ENCODE assay signal across 16 cellular contexts in genomic region chr21:31334648-31335121, GRCh38. TPM values are rescaled to one million over a fixed set of nuclear protein-coding genes. Genes with fewer than 3 reads are reported as not detected.
DNase-seq lines count a peak whose midpoint lies in the region; ATAC-seq, FAIRE-seq and TF ChIP-seq lines count a peak whose summit lies in the region.
"Had no signal": no experiment of that assay in that cellular context is flagged by ENCODE, and none has a peak within 500 bp of the region (broad histone marks: within the 10 kb centered on the region; RNA-seq: fewer than 3 reads in every experiment).

No MANE protein-coding gene starts in this region.

- H3K36me3 ChIP-seq in bronchial epithelial cell (ENCODE audit: control insufficient read depth, insufficient read depth, low read length): no peaks in the 10 kb centered on the region
- no peaks in the 10 kb centered on the region for H3K36me3 ChIP-seq in spleen
- H3K36me3 ChIP-seq: colonic mucosa, transverse colon had no signal

- peak; percentile 24 for DNase-seq in DMS 273 (lab: John Stamatoyannopoulos, UW; ENCODE audit: unreplicated experiment)
- DNase-seq in DMS 273 treated with DMSO at 0.1 percent for 48 hours (lab: John Stamatoyannopoulos, UW): no peak
- DNase-seq in NCI-H510A (lab: John Stamatoyannopoulos, UW): peak; percentile 7
- peak; percentile 35 for DNase-seq in bronchial epithelial cell (ENCODE audit: low read depth)
- DNase-seq in sciatic nerve (ENCODE audit: low spot score): no peak
- DNase-seq in amniotic stem cell (lab: John Stamatoyannopoulos, UW): no peak
- DNase-seq in spleen: no peak
- DNase-seq in head of caudate nucleus: no peak
- DNase-seq: activated CD8-positive, alpha-beta T cell treated with anti-CD3 and anti-CD28 coated beads, Interleukin-2, amount 10 ng/mL, durations not matched to agents 7 days and 5 days; colonic mucosa; EL; mesenchymal stem cell; PC-9; transverse colon had no signal

- TF ChIP-seq CTCF in bronchial epithelial cell (IDR thresholded peaks at IDR 0.05; ENCODE audit: insufficient read depth, low read length, severe bottlenecking) (no peak), spleen (IDR thresholded peaks at IDR 0.05 in 8 of 11, conservative IDR thresholded peaks at IDR 0.05 in 3 of 11) (no peak)

- H3K27ac ChIP-seq in spleen: no peak overlapping the region
- H3K27ac ChIP-seq: 22Rv1, colonic mucosa, PC-9, transverse colon had no signal

- intact Hi-C loops in sciatic nerve (cut with DNase I): no loop called here
- intact Hi-C loops in spleen (cut with DNase I; ENCODE audit: low total_unique reads): no loop called here
- intact Hi-C loops in head of caudate nucleus (cut with DNase I): loop anchor here (10.0 kb wide), 1 partner anchor 120 kb away; no protein-coding TSS in a partner anchor

- H3K4me1 ChIP-seq in spleen: no peaks in the 10 kb centered on the region
- H3K4me1 ChIP-seq: colonic mucosa, transverse colon had no signal

- TF ChIP-seq POLR2A in spleen (IDR thresholded peaks at IDR 0.05): no peak

- H3K27me3 ChIP-seq in bronchial epithelial cell (ENCODE audit: control insufficient read depth, insufficient read depth, low read length) (no peaks in the 10 kb centered on the region), spleen (replicated peaks in 1 of 7) (peaks cover 0 to 5% (median 0%) of the 10 kb centered on the region in 7 donors)
- H3K27me3 ChIP-seq: colonic mucosa, transverse colon had no signal

- H3K9me3 ChIP-seq in spleen: peaks cover 0 to 15% (median 10%) of the 10 kb centered on the region in 8 donors
- H3K9me3 ChIP-seq: colonic mucosa, transverse colon had no signal

- FAIRE-seq in bronchial epithelial cell (lab: Jason Lieb, UNC): no peak

- no peak overlapping the region for H3K4me3 ChIP-seq in bronchial epithelial cell (ENCODE audit: low read depth, low read length)
- H3K4me3 ChIP-seq in spleen: no peak overlapping the region
- H3K4me3 ChIP-seq: colonic mucosa, PC-9, transverse colon had no signal

- ATAC-seq in sciatic nerve: peak; percentile 25
- ATAC-seq: activated CD8-positive, alpha-beta T cell treated with anti-CD3 and anti-CD28 coated beads, Interleukin-2, amount 10 ng/mL, durations not matched to agents 7 days and 5 days; stimulated activated memory B cell treated with anti-CD40 and anti-IgM and Interleukin-4, amounts not matched to agents 10 μg/mL and 1 μg/mL and 100 μg/mL, for 72 hours had no signal

- 82 to 93% (median 90%) methylated on average over 10 of the region's 10 CpGs for WGBS in spleen, 5 donors

RNA-seq across cellular contexts. Expression of gene TIAM1, which starts 9.4 kb away (rescaled TPM):
- 8.4 and 31.6 TPM in 2 replicates for total RNA-seq in bronchial epithelial cell
- 40.2 TPM for total RNA-seq in sciatic nerve
- total RNA-seq in spleen: 10 to 100 TPM; 13.3 to 35.0 (median 21.6) TPM
- 1 to 10 TPM; 1.9 to 3.3 (median 2.1) TPM for polyA plus RNA-seq in spleen

Comparison
In these comparisons a context has a peak if more than half of its experiments do, and no peak if none do; other contexts are left out.
1. DNase-seq: peak in DMS 273 (single experiment), NCI-H510A (single experiment) and bronchial epithelial cell (single experiment); none in DMS 273 treated with DMSO at 0.1 percent for 48 hours (single experiment), sciatic nerve (single experiment), amniotic stem cell (single experiment), spleen (single experiment) and head of caudate nucleus (0 of 42).